ENCODE assay signal across 17 cellular contexts in the genomic region with DNA sequence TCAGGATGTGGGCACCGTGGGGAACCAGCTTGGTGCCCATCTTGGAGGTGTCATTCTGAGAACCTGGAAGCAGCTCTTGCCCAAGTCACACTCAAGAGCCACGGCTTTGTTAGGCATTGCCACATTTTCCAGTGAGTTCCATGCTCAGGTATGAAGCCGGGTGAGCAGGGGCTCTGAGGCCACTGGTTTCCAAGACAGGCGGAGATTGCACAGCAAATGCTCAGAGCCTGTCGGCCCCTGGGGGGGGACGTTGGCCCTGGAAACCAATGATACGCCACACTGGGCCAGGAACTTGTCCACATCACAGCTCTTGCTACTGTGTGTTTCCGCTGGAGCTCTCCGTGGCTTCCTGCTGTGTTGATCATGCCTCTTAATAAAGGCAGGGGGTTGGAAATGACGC. TPM values are rescaled to one million over a fixed set of nuclear protein-coding genes. Genes with fewer than 3 reads are reported as not detected.
DNase-seq lines count a peak whose midpoint lies in the region; ATAC-seq, FAIRE-seq and TF ChIP-seq lines count a peak whose summit lies in the region.
"Had no signal": no experiment of that assay in that cellular context is flagged by ENCODE, and none has a peak within 500 bp of the region (broad histone marks: within the 10 kb centered on the region; RNA-seq: fewer than 3 reads in every experiment).

No MANE protein-coding gene starts in this region.

- H2BK120ac ChIP-seq in mesenchymal stem cell (ENCODE audit: low read depth, low read length): no peak overlapping the region

- TF ChIP-seq POLR2A in NB4 (IDR thresholded peaks at IDR 0.05; ENCODE audit: extremely low read depth, insufficient read length) (no peak), GM12892 (IDR thresholded peaks at IDR 0.05; ENCODE audit: low read depth, low read length) (no peak)

- peak overlapping the region in 3 of 11 experiments; percentile 1 to 29 (median 15); a peak in 2 of 22 replicates for H3K9ac ChIP-seq in BLaER1 treated with 17β-estradiol and CSF1 and Interleukin-3, amounts not matched to agents 10 nM and 100 nM
- H3K9ac ChIP-seq in mesenchymal stem cell (ENCODE audit: low read length) (no peak overlapping the region), PC-3 (ENCODE audit: low read length) (no peak overlapping the region)

- H3K4me3 ChIP-seq in BLaER1 treated with 17β-estradiol and CSF1 and Interleukin-3, amounts not matched to agents 10 nM and 100 nM: peak overlapping the region in 1 of 10 experiments; percentile 18; a peak in 1 of 20 replicates
- H3K4me3 ChIP-seq in NB4 (ENCODE audit: low read depth, low read length) (no peak overlapping the region), osteoblast (ENCODE audit: insufficient read depth, low read length) (no peak overlapping the region), mesenchymal stem cell (ENCODE audit: insufficient read depth in 1 of 2, low read depth in 1 of 2, low read length in 2 of 2) (no peak overlapping the region), PC-3 (ENCODE audit: low read length) (no peak overlapping the region)
- H3K4me3 ChIP-seq: A549, GM12878, GM23338 had no signal

- H2BK15ac ChIP-seq in mesenchymal stem cell (ENCODE audit: low read depth, poor library complexity, severe bottlenecking): no peak overlapping the region

- H2AFZ ChIP-seq in osteoblast (ENCODE audit: low read length) (no peak overlapping the region), mesenchymal stem cell (ENCODE audit: low read depth, low read length) (no peak overlapping the region), PC-3 (ENCODE audit: low read length) (no peak overlapping the region)
- H2AFZ ChIP-seq: GM23338 had no signal

- H3K9me3 ChIP-seq in BLaER1 treated with 17β-estradiol and CSF1 and Interleukin-3, amounts not matched to agents 10 nM and 100 nM (replicated peaks in 1 of 11): peaks cover 14 to 32% (median 28%) of the 10 kb centered on the region in 11 experiments; a peak in 20 of 22 replicates
- H3K9me3 ChIP-seq in osteoblast (ENCODE audit: low read depth, low read length) (peaks cover 5% of the 10 kb centered on the region), mesenchymal stem cell (ENCODE audit: control insufficient read depth, low read length) (peaks cover 5% of the 10 kb centered on the region), PC-3 (ENCODE audit: low read length) (no peaks in the 10 kb centered on the region)
- H3K9me3 ChIP-seq: A549 had no signal

- FAIRE-seq in GM12892 (lab: Jason Lieb, UNC): no peak
- FAIRE-seq: A549, GM12878 had no signal

- H3K9me2 ChIP-seq in PC-3 (replicated peaks; ENCODE audit: low read length): no peaks in the 10 kb centered on the region

- H2BK5ac ChIP-seq in mesenchymal stem cell (ENCODE audit: low read depth, low read length, poor library complexity, severe bottlenecking): no peak overlapping the region

- intact Hi-C loops in PC-3 (cut with micrococcal nuclease): no loop called here

- BruUV-seq in PC-3 (replicated peaks; lab: Mats Ljungman, UMichigan): no TSS peak

- no peak overlapping the region for H2AK5ac ChIP-seq in mesenchymal stem cell (ENCODE audit: low read length, severe bottlenecking)

- no peaks in the 10 kb centered on the region for H3F3A ChIP-seq in PC-3 (ENCODE audit: low read length, unreplicated experiment)

- CTCF ChIA-PET in PC-3 (lab: Charles Lee): no interaction called here

- peak overlapping the region; percentile 29 to 75 (median 67); a peak in 21 of 22 replicates for H3K4me2 ChIP-seq in BLaER1 treated with 17β-estradiol and CSF1 and Interleukin-3, amounts not matched to agents 10 nM and 100 nM
- no peak overlapping the region for H3K4me2 ChIP-seq in osteoblast (ENCODE audit: insufficient read depth, low read length)
- H3K4me2 ChIP-seq in mesenchymal stem cell (ENCODE audit: low read length, poor library complexity, severe bottlenecking): no peak overlapping the region
- H3K4me2 ChIP-seq in PC-3 (ENCODE audit: low read length): no peak overlapping the region
- H3K4me2 ChIP-seq: A549, GM23338 had no signal

- peak overlapping the region in 9 of 11 experiments; percentile 6 to 76 (median 56); a peak in 16 of 22 replicates for H3K27ac ChIP-seq in BLaER1 treated with 17β-estradiol and CSF1 and Interleukin-3, amounts not matched to agents 10 nM and 100 nM
- H3K27ac ChIP-seq in osteoblast (ENCODE audit: low read depth, low read length) (no peak overlapping the region), mesenchymal stem cell (ENCODE audit: low read length, poor library complexity, severe bottlenecking) (no peak overlapping the region), PC-3 (ENCODE audit: low read length) (no peak overlapping the region)
- H3K27ac ChIP-seq: A549 had no signal

- no peak overlapping the region for H3K14ac ChIP-seq in mesenchymal stem cell (ENCODE audit: low read length in 2 of 2)

- no peaks in the 10 kb centered on the region for H3K79me1 ChIP-seq in mesenchymal stem cell (replicated peaks; ENCODE audit: low read length, poor library complexity, severe bottlenecking)

- peaks cover 8 to 18% (median 15%) of the 10 kb centered on the region in 10 experiments; a peak in 19 of 20 replicates for H3K4me1 ChIP-seq in BLaER1 treated with 17β-estradiol and CSF1 and Interleukin-3, amounts not matched to agents 10 nM and 100 nM
- H3K4me1 ChIP-seq in osteoblast (ENCODE audit: insufficient read depth, low read length): no peaks in the 10 kb centered on the region
- no peaks in the 10 kb centered on the region for H3K4me1 ChIP-seq in mesenchymal stem cell (ENCODE audit: control insufficient read depth, insufficient read depth, low read depth, low read length)
- no peaks in the 10 kb centered on the region for H3K4me1 ChIP-seq in PC-3 (ENCODE audit: insufficient read depth, low read length)
- H3K4me1 ChIP-seq: A549 had no signal

- no peak overlapping the region for H3K18ac ChIP-seq in mesenchymal stem cell (ENCODE audit: low read depth in 1 of 2, low read length in 2 of 2)

- H2BK12ac ChIP-seq in mesenchymal stem cell (ENCODE audit: low read length in 2 of 2): no peak overlapping the region

- no peak for ATAC-seq in PC-3
- ATAC-seq: A549, GM12878, GM23338 had no signal

- H3K4ac ChIP-seq in mesenchymal stem cell (ENCODE audit: low read depth in 1 of 2, low read length in 2 of 2): no peak overlapping the region

- no peak overlapping the region for H3K23ac ChIP-seq in mesenchymal stem cell (ENCODE audit: low read length in 2 of 2)

- H3K27me3 ChIP-seq in BLaER1 treated with 17β-estradiol and CSF1 and Interleukin-3, amounts not matched to agents 10 nM and 100 nM: no peaks in the 10 kb centered on the region
- H3K27me3 ChIP-seq in osteoblast (ENCODE audit: insufficient read depth, low read length) (no peaks in the 10 kb centered on the region), mesenchymal stem cell (ENCODE audit: control insufficient read depth in 1 of 2, insufficient read depth in 1 of 2, low read length in 2 of 2) (no peaks in the 10 kb centered on the region), PC-3 (ENCODE audit: low read length) (peaks cover 93% of the 10 kb centered on the region)

- no peak overlapping the region for H4K91ac ChIP-seq in mesenchymal stem cell (ENCODE audit: low read length)

- POLR2A ChIA-PET in PC-3 (lab: Charles Lee; ENCODE audit: unreplicated experiment): no interaction called here

- H4K8ac ChIP-seq in mesenchymal stem cell (ENCODE audit: low read length): no peak overlapping the region

- WGBS in mesenchymal stem cell: 70% methylated on average over 10 of the region's 10 CpGs

- no peaks in the 10 kb centered on the region for H3K36me3 ChIP-seq in BLaER1 treated with 17β-estradiol and CSF1 and Interleukin-3, amounts not matched to agents 10 nM and 100 nM
- no peaks in the 10 kb centered on the region for H3K36me3 ChIP-seq in osteoblast (ENCODE audit: insufficient read depth, low read length)
- H3K36me3 ChIP-seq in mesenchymal stem cell (ENCODE audit: control insufficient read depth in 1 of 2, insufficient read depth in 2 of 2, low read depth in 1 of 2, low read length in 2 of 2): no peaks in the 10 kb centered on the region
- no peaks in the 10 kb centered on the region for H3K36me3 ChIP-seq in PC-3 (ENCODE audit: low read depth, low read length)

- TF ChIP-seq CTCF in NB4 (IDR thresholded peaks at IDR 0.05; ENCODE audit: low read depth, low read length) (no peak), osteoblast (IDR thresholded peaks at IDR 0.05; ENCODE audit: extremely low read depth, low read depth, low read length) (no peak), PC-3 (conservative IDR thresholded peaks at IDR 0.05; ENCODE audit: low read depth, low read length) (no peak)

- H3K79me2 ChIP-seq in osteoblast (ENCODE audit: insufficient read depth, low read length): no peaks in the 10 kb centered on the region
- H3K79me2 ChIP-seq in PC-3 (ENCODE audit: low read length): no peaks in the 10 kb centered on the region

- no peaks in the 10 kb centered on the region for H4K20me1 ChIP-seq in BLaER1 treated with 17β-estradiol and CSF1 and Interleukin-3, amounts not matched to agents 10 nM and 100 nM
- H4K20me1 ChIP-seq in osteoblast (ENCODE audit: insufficient read depth, low read length) (no peaks in the 10 kb centered on the region), PC-3 (ENCODE audit: low read length) (no peaks in the 10 kb centered on the region)

- DNase-seq in NB4 (ENCODE audit: low read depth) (peak; percentile 60), islet precursor cell (peak; percentile 27), osteoblast (ENCODE audit: insufficient read length, low spot score, missing footprints) (peak; percentile 56), GM12892 (ENCODE audit: insufficient read length) (no peak), mesenchymal stem cell (no peak), HuH-7 (ENCODE audit: low spot score) (no peak), PC-3 (no peak)
- DNase-seq: CD4-positive, CD25-positive, alpha-beta regulatory T cell; DMS53; H7 had no signal

RNA-seq across cellular contexts. Expression of a gene that starts 52.5 kb away (rescaled TPM):
- total RNA-seq in osteoblast (not detected in 2 replicates), PC-3 (2014; rRNA removed) (not detected in 2 replicates)
- polyA plus RNA-seq in GM12892 (2012; ENCODE audit: missing spikeins): not detected
- not detected for polyA plus RNA-seq in mesenchymal stem cell (2013, experiment 1 of 2)
- not detected for polyA plus RNA-seq in mesenchymal stem cell (2013, experiment 2 of 2)
- total RNA-seq: CD4-positive, CD25-positive, alpha-beta regulatory T cell; G401 had no signal
- polyA plus RNA-seq: A549; AG04450; BJ; CD4-positive, CD25-positive, alpha-beta regulatory T cell had no signal

Comparison
In these comparisons a context has a peak if more than half of its experiments do, and no peak if none do; other contexts are left out.
1. H3K27ac ChIP-seq: peak in BLaER1 treated with 17β-estradiol and CSF1 and Interleukin-3, amounts not matched to agents 10 nM and 100 nM (9 of 11); none in osteoblast (single experiment), mesenchymal stem cell (single experiment) and PC-3 (single experiment).
2. H3K4me2 ChIP-seq: peak in BLaER1 treated with 17β-estradiol and CSF1 and Interleukin-3, amounts not matched to agents 10 nM and 100 nM (11 of 11); none in osteoblast (single experiment), mesenchymal stem cell (single experiment) and PC-3 (single experiment).
3. DNase-seq: peak in NB4 (single experiment), islet precursor cell (single experiment) and osteoblast (single experiment); none in GM12892 (single experiment), mesenchymal stem cell (single experiment), HuH-7 (single experiment) and PC-3 (single experiment).